ENCODE assay signal across 2 cellular contexts in the genomic region with DNA sequence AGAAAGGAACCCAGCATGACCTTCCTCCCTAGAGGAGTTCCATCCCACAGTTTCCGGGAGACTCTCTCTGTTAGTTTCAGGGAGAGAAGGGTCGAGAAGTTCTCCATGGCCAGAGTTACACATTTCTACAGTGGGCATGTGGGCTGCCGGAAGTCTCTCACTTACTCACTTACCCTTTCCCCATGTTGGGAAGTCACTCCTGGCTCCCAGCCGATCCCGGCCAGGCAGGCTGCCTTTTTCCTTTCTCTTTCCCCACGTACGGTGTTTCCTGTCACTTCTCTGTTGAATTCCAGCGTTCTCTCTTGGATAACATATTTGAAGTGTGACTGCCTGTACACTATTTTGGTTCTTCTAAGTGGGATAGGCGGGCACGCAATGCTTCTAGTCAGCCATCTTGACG.
TF ChIP-seq lines count a peak whose summit lies in the region.

No MANE protein-coding gene starts in this region.

TF ChIP-seq in HepG2, 621 proteins besides CTCF, POLR2A, EP300 and RAD21:
- TF ChIP-seq ZNF639 (CRISPR knock-in tag; conservative IDR thresholded peaks at IDR 0.05) (no peak), PRDM15 (CRISPR knock-in tag; IDR thresholded peaks at IDR 0.05) (peak; percentile 77)

TF ChIP-seq in SK-N-SH, 30 proteins besides CTCF, POLR2A, EP300 and RAD21:
- TF ChIP-seq JUND (IDR thresholded peaks at IDR 0.05) = no peak
- no peak for TF ChIP-seq POLR2AphosphoS5 (IDR thresholded peaks at IDR 0.05; ENCODE audit: low read depth, low read length)
- TF ChIP-seq MEF2A (IDR thresholded peaks at IDR 0.05; ENCODE audit: borderline replicate concordance, low read depth) = no peak
- no peak for TF ChIP-seq FOSL2 (IDR thresholded peaks at IDR 0.05; ENCODE audit: borderline replicate concordance, low read depth)
- no peak for TF ChIP-seq GABPA (IDR thresholded peaks at IDR 0.05; ENCODE audit: low read depth)
TF ChIP-seq in SK-N-SH: peak in this region for 0.
